ENCODE assay signal across 8 cellular contexts in the genomic region with DNA sequence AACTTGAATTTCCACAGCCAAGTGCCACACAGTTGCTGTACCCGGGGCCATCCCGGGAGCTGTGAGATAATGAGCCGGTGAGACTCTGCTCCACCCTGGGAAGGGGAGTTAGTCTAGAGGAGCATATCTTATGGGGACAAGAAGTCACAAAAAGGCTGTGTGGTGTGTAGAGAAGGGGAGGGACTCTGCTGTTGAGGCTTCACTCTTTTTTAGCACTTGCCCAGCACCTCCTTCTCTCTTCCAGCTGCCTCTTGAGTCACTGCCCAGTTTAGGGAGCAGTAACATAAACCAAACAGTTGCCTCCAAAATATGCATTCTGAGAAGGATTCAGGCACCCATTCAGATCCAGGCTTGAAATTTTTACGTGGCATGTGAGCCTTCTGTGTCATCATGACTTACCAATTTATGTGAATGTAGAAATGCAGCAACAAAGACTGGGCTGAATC. TPM values are rescaled to one million over a fixed set of nuclear protein-coding genes. Genes with fewer than 3 reads are reported as not detected.
DNase-seq lines count a peak whose midpoint lies in the region; ATAC-seq and TF ChIP-seq lines count a peak whose summit lies in the region.

No MANE protein-coding gene starts in this region.

- H3K27ac ChIP-seq in parathyroid adenoma, result peak overlapping the region; percentile 90

- no peaks in the 10 kb centered on the region for H3K27me3 Mint-ChIP-seq in IgD-negative memory B cell

- DNase-seq in EL, result peak; percentile 80
- peak; percentile 17 for DNase-seq in activated naive CD4-positive, alpha-beta T cell treated with anti-CD3 and anti-CD28 coated beads, Interleukin-2, amount 50 U/mL, for 16 hours
- DNase-seq in Right ventricle myocardium superior, result no peak
- DNase-seq in GM19238 (ENCODE audit: insufficient read length, low spot score), result no peak
- DNase-seq in NCI-H1105 (lab: John Stamatoyannopoulos, UW), result no peak

- TF ChIP-seq CTCF in parathyroid adenoma (IDR thresholded peaks at IDR 0.05), result no peak

- peak overlapping the region; percentile 96 for H3K4me2 ChIP-seq in parathyroid adenoma (ENCODE audit: low read length)

- H3K36me3 Mint-ChIP-seq in IgD-negative memory B cell, result peaks cover 1% of the 10 kb centered on the region

- no peaks in the 10 kb centered on the region for H3K36me3 ChIP-seq in parathyroid adenoma (ENCODE audit: control insufficient read depth, insufficient read depth, low read length)

- peak overlapping the region; percentile 91 for H2AFZ ChIP-seq in parathyroid adenoma

- H3K4me1 ChIP-seq in parathyroid adenoma, result no peaks in the 10 kb centered on the region

- peaks cover 9% of the 10 kb centered on the region for H3K79me2 ChIP-seq in parathyroid adenoma

- H3K27ac Mint-ChIP-seq in IgD-negative memory B cell, result peak overlapping the region; percentile 93 to 95 (median 93)

- peak overlapping the region; percentile 84 for H3K4me3 ChIP-seq in parathyroid adenoma (ENCODE audit: low read depth, low read length)

- H3K27me3 ChIP-seq in parathyroid adenoma (ENCODE audit: control insufficient read depth, insufficient read depth, low read length), result no peaks in the 10 kb centered on the region

- H3K9me3 ChIP-seq in parathyroid adenoma (ENCODE audit: control insufficient read depth, low read length), result no peaks in the 10 kb centered on the region

- intact Hi-C loops in Right ventricle myocardium superior (cut with DNase I), result no loop called here

- ATAC-seq in GM21526 (IDR thresholded peaks at IDR 0.05; ENCODE audit: low FRiP score, unreplicated experiment), result peak; percentile 18
- ATAC-seq in Right ventricle myocardium superior (ENCODE audit: poor library complexity), result peak; percentile 22

- H3K9me3 Mint-ChIP-seq in IgD-negative memory B cell, result no peaks in the 10 kb centered on the region

- peaks cover 32 to 43% (median 38%) of the 10 kb centered on the region in 3 donors for H3K4me1 Mint-ChIP-seq in IgD-negative memory B cell

- no peak overlapping the region for H3K9ac ChIP-seq in parathyroid adenoma

- H3K4me3 Mint-ChIP-seq in IgD-negative memory B cell, result peak overlapping the region; percentile 90 to 98 (median 96)

RNA-seq across cellular contexts. Expression of a gene that starts 0.7 kb away (rescaled TPM):
- 4.0 TPM for polyA plus RNA-seq in IgD-negative memory B cell
- 53.0 TPM for total RNA-seq in Right ventricle myocardium superior

Comparison
In these comparisons a context has a peak if more than half of its experiments do, and no peak if none do; other contexts are left out.
1. DNase-seq: peak in EL (single experiment) and activated naive CD4-positive, alpha-beta T cell treated with anti-CD3 and anti-CD28 coated beads, Interleukin-2, amount 50 U/mL, for 16 hours (single experiment); none in Right ventricle myocardium superior (single experiment), GM19238 (single experiment) and NCI-H1105 (single experiment).